8 cellular contexts compared by ENCODE assay signal in the genomic region with DNA sequence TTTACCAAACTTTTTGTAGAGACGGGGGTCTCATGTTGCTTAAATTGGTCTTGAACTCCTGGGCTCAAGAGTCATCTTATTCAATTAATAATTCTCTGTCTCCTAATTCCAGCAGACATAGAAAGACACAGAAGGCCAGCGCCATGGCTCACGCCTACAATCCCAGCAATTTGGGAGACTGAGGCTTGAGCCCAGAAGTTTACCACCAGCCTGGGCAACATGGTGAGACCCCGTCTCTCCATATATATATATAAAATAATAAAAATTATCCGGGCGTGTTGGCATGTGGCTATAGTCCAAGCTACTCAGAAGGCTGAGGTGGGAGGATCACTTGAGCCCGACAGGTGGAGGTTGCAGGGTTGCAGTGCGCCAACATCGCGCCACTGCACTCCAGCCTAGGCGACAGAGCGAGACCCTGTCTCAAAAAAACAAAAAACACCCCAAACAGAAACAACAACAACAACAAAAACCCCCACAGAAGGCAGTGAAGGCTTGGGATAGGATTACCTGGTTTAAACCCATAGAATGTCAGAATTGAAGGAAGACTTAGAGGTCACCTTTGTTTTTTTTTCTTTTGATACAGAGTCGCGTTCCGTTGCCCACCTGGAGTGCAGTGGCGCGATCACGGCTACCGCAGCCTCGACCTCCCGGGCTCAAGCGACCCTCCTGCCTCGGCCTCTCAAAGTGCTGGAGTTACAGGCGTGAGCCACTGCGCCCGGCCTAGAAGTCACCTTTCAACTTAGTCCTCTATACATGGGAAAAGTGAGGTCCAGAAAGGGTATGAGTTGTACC. TPM values are rescaled to one million over a fixed set of nuclear protein-coding genes. Genes with fewer than 3 reads are reported as not detected.
DNase-seq lines count a peak whose midpoint lies in the region; ATAC-seq lines count a peak whose summit lies in the region.

No MANE protein-coding gene starts in this region.

- intact Hi-C loops in Right ventricle myocardium superior (cut with DNase I) (no loop called here), cardiac septum (cut with DNase I) (loop anchor here (5.0 to 10.0 kb wide), 2 partner anchors 53 to 74 kb away; a partner anchor contains a TSS)

- H3K9me3 ChIP-seq in iPS-20b (ENCODE audit: insufficient read depth, low read depth, low read length) (no peaks in the 10 kb centered on the region), subcutaneous abdominal adipose tissue (ENCODE audit: control insufficient read depth in 5 of 5, low read length in 5 of 5) (no peaks in the 10 kb centered on the region)

- H3K4me3 ChIP-seq in iPS-20b (ENCODE audit: low read length) (peak overlapping the region; percentile 96), subcutaneous abdominal adipose tissue (ENCODE audit: low read depth in 1 of 5, low read length in 5 of 5) (peak overlapping the region; percentile 87 to 98 (median 89))

- H3K27ac ChIP-seq in iPS-20b (ENCODE audit: low read length) (peak overlapping the region; percentile 80), subcutaneous abdominal adipose tissue (ENCODE audit: low read depth, low read length) (peak overlapping the region; percentile 99)

- no peak for ATAC-seq in Right ventricle myocardium superior (ENCODE audit: poor library complexity)
- no peak for ATAC-seq in GM21360 (IDR thresholded peaks at IDR 0.05; ENCODE audit: unreplicated experiment)
- ATAC-seq in HG03571 (IDR thresholded peaks at IDR 0.05; ENCODE audit: unreplicated experiment), result no peak

- H3K4me1 ChIP-seq in iPS-20b (ENCODE audit: insufficient read depth, low read length), result no peaks in the 10 kb centered on the region
- peaks cover 0 to 23% (median 10%) of the 10 kb centered on the region in 5 donors for H3K4me1 ChIP-seq in subcutaneous abdominal adipose tissue (ENCODE audit: control insufficient read depth in 5 of 5, insufficient read depth in 5 of 5, low read length in 5 of 5)

- H3K9ac ChIP-seq in iPS-20b (ENCODE audit: low read depth, low read length) (peak overlapping the region; percentile 95), subcutaneous abdominal adipose tissue (ENCODE audit: low read length in 5 of 5) (peak overlapping the region; percentile 89 to 100 (median 99))

- DNase-seq in Right ventricle myocardium superior (peak; percentile 45), cardiac septum (ENCODE audit: low spot score) (no peak), HCEC 1CT (no peak)
- peak; percentile 25 for DNase-seq in activated CD8-positive, alpha-beta memory T cell treated with anti-CD3 and anti-CD28 coated beads, Interleukin-2, amount 50 U/mL, for 4 hours

- H3K36me3 ChIP-seq in iPS-20b (ENCODE audit: insufficient read depth, low read depth, low read length) (no peaks in the 10 kb centered on the region), subcutaneous abdominal adipose tissue (ENCODE audit: control insufficient read depth in 5 of 5, insufficient read depth in 5 of 5, low read length in 5 of 5) (no peaks in the 10 kb centered on the region)

- H3K27me3 ChIP-seq in iPS-20b (ENCODE audit: insufficient read depth, low read length) (no peaks in the 10 kb centered on the region), subcutaneous abdominal adipose tissue (ENCODE audit: control insufficient read depth in 5 of 5, insufficient read depth in 4 of 5, low read length in 5 of 5) (no peaks in the 10 kb centered on the region)

RNA-seq across cellular contexts. Expression of a gene that starts 0.7 kb away (rescaled TPM):
- total RNA-seq in Right ventricle myocardium superior (44.0 TPM), cardiac septum (40.6 TPM)

RNA-seq across cellular contexts. Expression of a gene that starts 51.6 kb away (rescaled TPM):
- 14.8 TPM for total RNA-seq in Right ventricle myocardium superior
- 15.7 TPM for total RNA-seq in cardiac septum

Comparison
In these comparisons a context has a peak if more than half of its experiments do, and no peak if none do; other contexts are left out.
1. DNase-seq: peak in Right ventricle myocardium superior (single experiment) and activated CD8-positive, alpha-beta memory T cell treated with anti-CD3 and anti-CD28 coated beads, Interleukin-2, amount 50 U/mL, for 4 hours (single experiment); none in cardiac septum (single experiment) and HCEC 1CT (single experiment).